9 cellular contexts compared by ENCODE assay signal in the genomic region with DNA sequence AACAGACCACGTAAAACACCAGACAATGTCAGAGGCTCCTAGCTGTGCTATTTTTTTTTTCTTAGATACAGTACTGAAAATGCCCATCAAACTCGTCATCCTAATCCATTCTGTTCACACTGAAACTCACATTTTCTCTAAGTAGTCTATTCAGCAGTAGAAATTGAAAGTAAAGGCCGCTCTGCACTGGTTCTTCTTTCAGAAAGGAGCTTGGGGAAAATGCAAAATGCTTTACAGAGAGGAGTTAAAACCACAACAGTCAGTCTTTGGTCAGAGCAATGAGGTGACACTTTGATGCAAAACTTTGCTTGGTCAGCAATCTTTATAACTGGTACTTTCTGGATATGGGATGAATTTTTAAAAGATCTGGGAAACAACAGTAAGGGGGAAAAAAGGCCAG. TPM values are rescaled to one million over a fixed set of nuclear protein-coding genes. Genes with fewer than 3 reads are reported as not detected.
DNase-seq lines count a peak whose midpoint lies in the region; ATAC-seq, FAIRE-seq and TF ChIP-seq lines count a peak whose summit lies in the region.
"Had no signal": no experiment of that assay in that cellular context is flagged by ENCODE, and none has a peak within 500 bp of the region (broad histone marks: within the 10 kb centered on the region; RNA-seq: fewer than 3 reads in every experiment).

No MANE protein-coding gene starts in this region.

- no peak overlapping the region for H3K4me3 ChIP-seq in lower leg skin (ENCODE audit: low read depth, poor library complexity, severe bottlenecking)

- peak overlapping the region; percentile 48 for H3K27ac Mint-ChIP-seq in activated naive CD8-positive, alpha-beta T cell treated with anti-CD3 and anti-CD28 coated beads, Interleukin-2, amount 50 U/mL, for 24 hours

- peaks cover 24% of the 10 kb centered on the region for H3K4me1 Mint-ChIP-seq in activated naive CD8-positive, alpha-beta T cell treated with anti-CD3 and anti-CD28 coated beads, Interleukin-2, amount 50 U/mL, for 24 hours

- peak; percentile 93 for FAIRE-seq in GM18507 (lab: Jason Lieb, UNC)

- intact Hi-C loops in lower leg skin (cut with DNase I; ENCODE audit: low total_unique reads) = no loop called here

- TF ChIP-seq CTCF in lower leg skin (IDR thresholded peaks at IDR 0.05) = no peak

- H3K36me3 Mint-ChIP-seq in activated naive CD8-positive, alpha-beta T cell treated with anti-CD3 and anti-CD28 coated beads, Interleukin-2, amount 50 U/mL, for 24 hours (ENCODE audit: low read depth) = peaks cover 20% of the 10 kb centered on the region

- peak; percentile 89 for ATAC-seq in GM21367 (IDR thresholded peaks at IDR 0.05; ENCODE audit: unreplicated experiment)
- peak; percentile 95 for ATAC-seq in HG03175 (IDR thresholded peaks at IDR 0.05; ENCODE audit: unreplicated experiment)
- ATAC-seq in activated naive CD8-positive, alpha-beta T cell treated with anti-CD3 and anti-CD28 coated beads, Interleukin-2, amount 50 U/mL, for 24 hours = peak; percentile 95

- DNase-seq in GM18507 (ENCODE audit: extremely low spot score, insufficient read length, low read depth) = peak; percentile 23
- no peak for DNase-seq in activated naive CD8-positive, alpha-beta T cell treated with anti-CD3 and anti-CD28 coated beads, Interleukin-2, amount 50 U/mL, for 24 hours
- no peak for DNase-seq in KG1 (lab: John Stamatoyannopoulos, UW)
- no peak for DNase-seq in HuH-7 (ENCODE audit: low spot score)
- no peak for DNase-seq in lower leg skin (ENCODE audit: low spot score in 2 of 2)
- DNase-seq in NCI-H510A (lab: John Stamatoyannopoulos, UW) = no peak
- DNase-seq: activated CD8-positive, alpha-beta memory T cell treated with anti-CD3 and anti-CD28 coated beads, Interleukin-2, amount 50 U/mL, for 48 hours had no signal

- no peak for TF ChIP-seq POLR2A in lower leg skin (IDR thresholded peaks at IDR 0.05)

- H3K27me3 Mint-ChIP-seq in activated naive CD8-positive, alpha-beta T cell treated with anti-CD3 and anti-CD28 coated beads, Interleukin-2, amount 50 U/mL, for 24 hours = no peaks in the 10 kb centered on the region

- H3K4me3 Mint-ChIP-seq in activated naive CD8-positive, alpha-beta T cell treated with anti-CD3 and anti-CD28 coated beads, Interleukin-2, amount 50 U/mL, for 24 hours = peak overlapping the region; percentile 22

- WGBS in lower leg skin, 2 donors = 86 to 90% methylated on average over 3 of the region's 3 CpGs

- no peaks in the 10 kb centered on the region for H3K9me3 Mint-ChIP-seq in activated naive CD8-positive, alpha-beta T cell treated with anti-CD3 and anti-CD28 coated beads, Interleukin-2, amount 50 U/mL, for 24 hours

RNA-seq across cellular contexts. Expression of a gene that starts 43.8 kb away (rescaled TPM):
- total RNA-seq in lower leg skin = 1 to 10 TPM; 2.6 to 6.2 (median 3.4) TPM
